Comparison of ENCODE assay signal across 8 cellular contexts in the genomic region with DNA sequence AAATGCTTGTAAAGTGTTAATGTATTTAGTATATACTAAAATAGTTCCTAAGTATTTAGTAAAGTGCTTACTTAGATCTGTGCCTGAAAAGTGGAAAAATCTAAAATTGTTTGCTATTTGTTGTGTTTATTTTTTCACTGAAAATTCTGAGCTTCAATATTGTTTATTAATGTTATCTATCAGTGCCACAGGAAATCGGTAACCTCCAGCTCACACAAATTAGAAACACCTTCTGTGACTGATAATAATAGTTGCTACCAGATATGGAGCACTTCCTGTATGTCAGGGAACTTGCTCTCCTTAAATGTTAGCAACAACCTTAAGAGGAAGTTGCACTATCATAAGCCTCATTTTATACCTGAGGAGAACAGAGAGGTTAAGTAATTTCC. TPM values are rescaled to one million over a fixed set of nuclear protein-coding genes. Genes with fewer than 3 reads are reported as not detected.
A peak's percentile ranks its signal among the peaks of the same experiment; 100 is the strongest.
DNase-seq lines count a peak whose midpoint lies in the region; ATAC-seq and TF ChIP-seq lines count a peak whose summit lies in the region.

No MANE protein-coding gene starts in this region.

- peak overlapping the region; percentile 93 for H3K9ac ChIP-seq in adipocyte (ENCODE audit: low read length)

- H3K27ac ChIP-seq in transverse colon, result peak overlapping the region; percentile 94 to 99 (median 98)

- no peak for DNase-seq in BE2C
- no peak for DNase-seq in adipocyte (ENCODE audit: low read depth)
- no peak for DNase-seq in left lobe of liver (ENCODE audit: low spot score)
- no peak for DNase-seq in transverse colon
- no peak for DNase-seq in mesenteric fat pad (ENCODE audit: low spot score)
- no peak for DNase-seq in NCI-H2171 treated with DMSO at 0.1 percent for 48 hours (lab: John Stamatoyannopoulos, UW)

- in situ Hi-C loops in transverse colon (cut with MboI; ENCODE audit: low pct_ligation_motif_present in 1 of 4, low pct_unique_long_range_greater_than_20kb in 1 of 4, low sequenced_read_pairs in 3 of 4), result loop anchor here in 2 of 4 donors (25.0 kb wide), 1 partner anchor 309 kb away; no protein-coding TSS in a partner anchor

- no peak for TF ChIP-seq EP300 in transverse colon (IDR thresholded peaks at IDR 0.05; ENCODE audit: low read depth)

- intact Hi-C loops in transverse colon (cut with DNase I; ENCODE audit: low total_unique reads), result loop anchor here (5.0 kb wide), 1 partner anchor 46 kb away; a partner anchor contains a TSS

- H3K27me3 ChIP-seq in BE2C (no peaks in the 10 kb centered on the region), adipocyte (replicated peaks; ENCODE audit: control insufficient read depth, insufficient read depth, low read length) (no peaks in the 10 kb centered on the region), transverse colon (no peaks in the 10 kb centered on the region)

- H3K36me3 ChIP-seq in BE2C, result no peaks in the 10 kb centered on the region
- peaks cover 20% of the 10 kb centered on the region for H3K36me3 ChIP-seq in adipocyte (ENCODE audit: control insufficient read depth, insufficient read depth, low read length, severe bottlenecking)
- peaks cover 0 to 23% (median 15%) of the 10 kb centered on the region in 4 donors for H3K36me3 ChIP-seq in transverse colon

- H3K9me3 ChIP-seq in BE2C (no peaks in the 10 kb centered on the region), adipocyte (ENCODE audit: control insufficient read depth, low read length) (no peaks in the 10 kb centered on the region), transverse colon (no peaks in the 10 kb centered on the region)

- H3K4me1 ChIP-seq in BE2C (0 out of 2 replicates have a peak, but pooled peaks cover 4% of the 10 kb centered on the region), adipocyte (ENCODE audit: control insufficient read depth, insufficient read depth, low read length) (peaks cover 19% of the 10 kb centered on the region), transverse colon (peaks cover 19 to 33% (median 23%) of the 10 kb centered on the region in 4 donors)

- peak; percentile 28 for ATAC-seq in GM21360 (IDR thresholded peaks at IDR 0.05; ENCODE audit: unreplicated experiment)
- peak; percentile 27 for ATAC-seq in HG03571 (IDR thresholded peaks at IDR 0.05; ENCODE audit: unreplicated experiment)
- peak; percentile 8 for ATAC-seq in left lobe of liver

- TF ChIP-seq CTCF in BE2C (IDR thresholded peaks at IDR 0.05; ENCODE audit: low read depth, low read length), result no peak
- TF ChIP-seq CTCF in transverse colon (IDR thresholded peaks at IDR 0.05), result no peak

- WGBS in transverse colon (ENCODE audit: low coverage in 1 of 2), 2 donors, result 0 to 3% methylated on average over 1 of the region's 1 CpG

- no peak for TF ChIP-seq POLR2A in transverse colon (IDR thresholded peaks at IDR 0.05)

- H3K4me3 ChIP-seq in BE2C (ENCODE audit: low read depth, low read length), result peak overlapping the region; percentile 83
- H3K4me3 ChIP-seq in adipocyte (ENCODE audit: low read length), result peak overlapping the region; percentile 81
- peak overlapping the region; percentile 61 to 89 (median 74) for H3K4me3 ChIP-seq in transverse colon

RNA-seq across cellular contexts. Expression of a gene that starts 0.7 kb away (rescaled TPM):
- polyA plus RNA-seq in BE2C (2012; ENCODE audit: insufficient read depth, insufficient read length, low read depth), result 29.7 TPM
- total RNA-seq in left lobe of liver, result 34.3 TPM
- 100 to 1,000 TPM in 3 of 4 donors, 10 to 100 TPM in 1; 88.8 to 232 (median 180) TPM for total RNA-seq in transverse colon
- 113 TPM for total RNA-seq in mesenteric fat pad

RNA-seq across cellular contexts. Expression of a gene that starts 12.2 kb away (rescaled TPM):
- polyA plus RNA-seq in BE2C (2012; ENCODE audit: insufficient read depth, insufficient read length, low read depth), result 0.31 TPM
- total RNA-seq in left lobe of liver (0.13 TPM), transverse colon (1 to 10 TPM in 2 of 4 donors, under 1 TPM in 1, not detected in 1; 0.27 to 5.2 (median 2.1) TPM), mesenteric fat pad (0.39 TPM)

RNA-seq across cellular contexts. Expression of a gene that starts 34.4 kb away (rescaled TPM):
- polyA plus RNA-seq in BE2C (2012; ENCODE audit: insufficient read depth, insufficient read length, low read depth), result 1.6 TPM
- total RNA-seq in left lobe of liver, result 10.9 TPM
- total RNA-seq in transverse colon, result 10 to 100 TPM; 59.5 to 91.6 (median 73.1) TPM
- total RNA-seq in mesenteric fat pad, result 273 TPM

RNA-seq across cellular contexts. Expression of a gene that starts 41.1 kb away (rescaled TPM):
- polyA plus RNA-seq in BE2C (2012; ENCODE audit: insufficient read depth, insufficient read length, low read depth), result 324 TPM
- total RNA-seq in left lobe of liver, result 48.9 TPM
- 10 to 100 TPM in 2 of 4 donors, 1 to 10 TPM in 1, not detected in 1; 7.5 to 44.3 (median 23.8) TPM for total RNA-seq in transverse colon
- total RNA-seq in mesenteric fat pad, result 54.0 TPM

RNA-seq across cellular contexts. Expression of a gene that starts 48.1 kb away (rescaled TPM):
- 79.7 TPM for polyA plus RNA-seq in BE2C (2012; ENCODE audit: insufficient read depth, insufficient read length, low read depth)
- total RNA-seq in left lobe of liver (35.3 TPM), transverse colon (100 to 1,000 TPM in 3 of 4 donors, 10 to 100 TPM in 1; 96.4 to 186 (median 114) TPM), mesenteric fat pad (53.8 TPM)
